ENCODE assay signal across 20 cellular contexts in genomic region chr3:49650651-49651050, GRCh38. TPM values are rescaled to one million over a fixed set of nuclear protein-coding genes. Genes with fewer than 3 reads are reported as not detected.
DNase-seq lines count a peak whose midpoint lies in the region; ATAC-seq and TF ChIP-seq lines count a peak whose summit lies in the region.
"Had no signal": no experiment of that assay in that cellular context is flagged by ENCODE, and none has a peak within 500 bp of the region (broad histone marks: within the 10 kb centered on the region; RNA-seq: fewer than 3 reads in every experiment).

No MANE protein-coding gene starts in this region.

- H3K18ac ChIP-seq in neuronal stem cell (ENCODE audit: low read length) = peak overlapping the region; percentile 72

- no peaks in the 10 kb centered on the region for H3K27me3 Mint-ChIP-seq in activated CD4-positive, alpha-beta T cell treated with anti-CD3 and anti-CD28 coated beads, Interleukin-2, amount 10 ng/mL, durations not matched to agents 7 days and 5 days
- H3K27me3 Mint-ChIP-seq in CD8-positive, alpha-beta memory T cell = no peaks in the 10 kb centered on the region
- H3K27me3 Mint-ChIP-seq: B cell; CD4-positive, alpha-beta memory T cell had no signal

- H3K79me2 ChIP-seq in Loucy (ENCODE audit: insufficient read depth, low read length) = no peaks in the 10 kb centered on the region

- no peak overlapping the region for H2BK5ac ChIP-seq in neuronal stem cell (ENCODE audit: low read length)

- H3K27me3 ChIP-seq in Loucy (ENCODE audit: insufficient read depth, low read length, poor library complexity, severe bottlenecking) (no peaks in the 10 kb centered on the region), neuronal stem cell (ENCODE audit: control insufficient read depth in 3 of 3, insufficient read depth in 3 of 3, low read depth in 1 of 3, low read length in 3 of 3) (no peaks in the 10 kb centered on the region), colonic mucosa (no peaks in the 10 kb centered on the region)
- H3K27me3 ChIP-seq in CD8-positive, alpha-beta memory T cell (ENCODE audit: insufficient read depth, low read length, poor library complexity, severe bottlenecking) = no peaks in the 10 kb centered on the region

- H3K9me2 ChIP-seq in Loucy (replicated peaks; ENCODE audit: low read depth, low read length) = no peaks in the 10 kb centered on the region

- H2BK12ac ChIP-seq in neuronal stem cell (ENCODE audit: low read length) = no peak overlapping the region

- H4K8ac ChIP-seq in neuronal stem cell (ENCODE audit: low read depth, low read length) = no peak overlapping the region

- DNase-seq in activated CD4-positive, alpha-beta T cell treated with anti-CD3 and anti-CD28 coated beads, Interleukin-2, amount 10 ng/mL, durations not matched to agents 7 days and 5 days = no peak
- no peak for DNase-seq in activated CD4-positive, alpha-beta T cell treated with anti-CD3 and anti-CD28 coated beads for 1 hour
- DNase-seq in neuronal stem cell (ENCODE audit: low spot score) = no peak
- peak; percentile 47 for DNase-seq in retina
- no peak for DNase-seq in CD8-positive, alpha-beta memory T cell
- DNase-seq in colonic mucosa = no peak
- DNase-seq: AML-193; C1 segment of cervical spinal cord; Caco-2; Calu3; CD4-positive, alpha-beta memory T cell; CD4-positive, CD25-positive, alpha-beta regulatory T cell; DMS79 treated with DMSO at 0.1 percent for 48 hours; GF-D8 had no signal

- H3K4me1 ChIP-seq in Loucy (ENCODE audit: insufficient read depth, low read length, poor library complexity, severe bottlenecking) (peaks cover 39% of the 10 kb centered on the region), neuronal stem cell (ENCODE audit: control insufficient read depth in 2 of 2, insufficient read depth in 1 of 2, low read depth in 1 of 2, low read length in 2 of 2) (peaks cover 0 to 2% of the 10 kb centered on the region in 2 donors), colonic mucosa (no peaks in the 10 kb centered on the region)
- H3K4me1 ChIP-seq in CD8-positive, alpha-beta memory T cell (ENCODE audit: insufficient read depth, low read length) = no peaks in the 10 kb centered on the region
- H3K4me1 ChIP-seq: A549, Caco-2 had no signal

- no peaks in the 10 kb centered on the region for H3K36me3 Mint-ChIP-seq in activated CD4-positive, alpha-beta T cell treated with anti-CD3 and anti-CD28 coated beads, Interleukin-2, amount 10 ng/mL, durations not matched to agents 7 days and 5 days (ENCODE audit: low read depth)
- H3K36me3 Mint-ChIP-seq in CD8-positive, alpha-beta memory T cell = no peaks in the 10 kb centered on the region
- H3K36me3 Mint-ChIP-seq: CD14-positive monocyte; CD4-positive, alpha-beta memory T cell; CD4-positive, CD25-positive, alpha-beta regulatory T cell had no signal

- no peaks in the 10 kb centered on the region for H3K36me3 ChIP-seq in Loucy (ENCODE audit: insufficient read depth, low read length)
- peaks cover 0 to 42% of the 10 kb centered on the region in 2 donors for H3K36me3 ChIP-seq in neuronal stem cell (replicated peaks in 1 of 2; ENCODE audit: control insufficient read depth in 2 of 2, insufficient read depth in 2 of 2, low read length in 2 of 2)
- H3K36me3 ChIP-seq in CD8-positive, alpha-beta memory T cell (ENCODE audit: insufficient read depth, low read length) = no peaks in the 10 kb centered on the region
- H3K36me3 ChIP-seq in colonic mucosa = no peaks in the 10 kb centered on the region

- no peak overlapping the region for H3K27ac ChIP-seq in neuronal stem cell (replicated peaks; ENCODE audit: low read length)
- no peak overlapping the region for H3K27ac ChIP-seq in CD8-positive, alpha-beta memory T cell (ENCODE audit: low read depth, low read length)
- no peak overlapping the region for H3K27ac ChIP-seq in colonic mucosa
- H3K27ac ChIP-seq: 22Rv1, A549 had no signal

- H3K9me3 ChIP-seq in Loucy (ENCODE audit: insufficient read depth, low read depth, low read length) (no peaks in the 10 kb centered on the region), neuronal stem cell (replicated peaks in 1 of 2; ENCODE audit: control insufficient read depth in 2 of 2, insufficient read depth in 1 of 2, low read depth in 1 of 2, low read length in 2 of 2) (no peaks in the 10 kb centered on the region), colonic mucosa (no peaks in the 10 kb centered on the region)
- no peaks in the 10 kb centered on the region for H3K9me3 ChIP-seq in CD8-positive, alpha-beta memory T cell (ENCODE audit: low read length)
- H3K9me3 ChIP-seq: A549, Caco-2 had no signal

- peak overlapping the region; percentile 56 for H2BK15ac ChIP-seq in neuronal stem cell (ENCODE audit: low read length)

- no peak overlapping the region for H3K4me3 ChIP-seq in Loucy (ENCODE audit: low read length, poor library complexity, severe bottlenecking)
- H3K4me3 ChIP-seq in neuronal stem cell (ENCODE audit: low read length in 2 of 2) = no peak overlapping the region
- no peak overlapping the region for H3K4me3 ChIP-seq in CD8-positive, alpha-beta memory T cell (ENCODE audit: low read length)
- H3K4me3 ChIP-seq in colonic mucosa = no peak overlapping the region
- H3K4me3 ChIP-seq: A549 had no signal

- no CpG with 5 or more reads among the region's 8 CpGs for WGBS in neuronal stem cell (ENCODE audit: extremely low coverage in 2 of 2, insufficient read length in 2 of 2, insufficient replicate concordance in 1 of 2), 2 donors

- no peak overlapping the region for H2AFZ ChIP-seq in Loucy (ENCODE audit: low read length)
- no peak overlapping the region for H2AFZ ChIP-seq in neuronal stem cell (ENCODE audit: low read length)

- no peaks in the 10 kb centered on the region for H4K20me1 ChIP-seq in Loucy (ENCODE audit: insufficient read depth, low read length, poor library complexity, severe bottlenecking)

- no peak overlapping the region for H3K4ac ChIP-seq in neuronal stem cell (ENCODE audit: low read length)

- no peak overlapping the region for H3K4me3 Mint-ChIP-seq in activated CD4-positive, alpha-beta T cell treated with anti-CD3 and anti-CD28 coated beads, Interleukin-2, amount 10 ng/mL, durations not matched to agents 7 days and 5 days
- H3K4me3 Mint-ChIP-seq in CD8-positive, alpha-beta memory T cell = no peak overlapping the region
- H3K4me3 Mint-ChIP-seq: B cell; CD14-positive monocyte; CD4-positive, alpha-beta memory T cell; CD4-positive, CD25-positive, alpha-beta regulatory T cell had no signal

- H3K9ac ChIP-seq in Loucy (ENCODE audit: low read depth, low read length, poor library complexity, severe bottlenecking) (no peak overlapping the region), neuronal stem cell (ENCODE audit: low read depth, low read length, poor library complexity) (no peak overlapping the region), colonic mucosa (ENCODE audit: low read depth in 2 of 2, low read length in 2 of 2) (no peak overlapping the region)

- no peak overlapping the region for H3K14ac ChIP-seq in neuronal stem cell (ENCODE audit: low read length)

- POLR2A ChIA-PET in activated CD4-positive, alpha-beta T cell treated with anti-CD3 and anti-CD28 coated beads, Interleukin-2, amount 10 ng/mL, durations not matched to agents 7 days and 5 days (lab: Charles Lee) = no interaction called here
- POLR2A ChIA-PET in CD8-positive, alpha-beta memory T cell (lab: Charles Lee) = no interaction called here

- H3K79me1 ChIP-seq in neuronal stem cell (ENCODE audit: low read depth, low read length) = peaks cover 2% of the 10 kb centered on the region

- peak overlapping the region; percentile 76 for H3K4me2 ChIP-seq in Loucy (ENCODE audit: low read depth, low read length, poor library complexity, severe bottlenecking)
- H3K4me2 ChIP-seq in neuronal stem cell (ENCODE audit: insufficient read depth, low read length, poor library complexity, severe bottlenecking) = no peak overlapping the region
- H3K4me2 ChIP-seq: A549 had no signal

- H3K9me3 Mint-ChIP-seq in activated CD4-positive, alpha-beta T cell treated with anti-CD3 and anti-CD28 coated beads, Interleukin-2, amount 10 ng/mL, durations not matched to agents 7 days and 5 days = no peaks in the 10 kb centered on the region
- no peaks in the 10 kb centered on the region for H3K9me3 Mint-ChIP-seq in CD8-positive, alpha-beta memory T cell
- H3K9me3 Mint-ChIP-seq: CD14-positive monocyte; CD4-positive, alpha-beta memory T cell had no signal

- no peak overlapping the region for H2AK5ac ChIP-seq in neuronal stem cell (ENCODE audit: low read depth, low read length)

- peak overlapping the region; percentile 48 for H3K27ac Mint-ChIP-seq in activated CD4-positive, alpha-beta T cell treated with anti-CD3 and anti-CD28 coated beads, Interleukin-2, amount 10 ng/mL, durations not matched to agents 7 days and 5 days
- peak overlapping the region in 1 of 8 donors; percentile 18 for H3K27ac Mint-ChIP-seq in CD8-positive, alpha-beta memory T cell
- H3K27ac Mint-ChIP-seq: B cell; CD14-positive monocyte; CD4-positive, CD25-positive, alpha-beta regulatory T cell had no signal

- no peak overlapping the region for H3K23ac ChIP-seq in neuronal stem cell (ENCODE audit: low read depth, low read length, poor library complexity)

- TF ChIP-seq CTCF in Loucy (conservative IDR thresholded peaks at IDR 0.05; ENCODE audit: low read length) (no peak), colonic mucosa (IDR thresholded peaks at IDR 0.05) (no peak)

- intact Hi-C loops in colonic mucosa (cut with DNase I) = no loop called here

- CTCF ChIA-PET in activated CD4-positive, alpha-beta T cell treated with anti-CD3 and anti-CD28 coated beads, Interleukin-2, amount 10 ng/mL, durations not matched to agents 7 days and 5 days (lab: Charles Lee) = interaction anchor here (0.6 to 2.2 kb wide), 2 partner anchors 111 to 186 kb away, joined by 3 to 10 read pairs; no protein-coding TSS in a partner anchor
- CTCF ChIA-PET in CD8-positive, alpha-beta memory T cell (lab: Charles Lee) = no interaction called here

- H3F3A ChIP-seq in Loucy (ENCODE audit: low read depth) = no peaks in the 10 kb centered on the region

- no peak for ATAC-seq in GM18907 (IDR thresholded peaks at IDR 0.05; ENCODE audit: unreplicated experiment)
- ATAC-seq: A549 had no signal

- no peaks in the 10 kb centered on the region for H3K4me1 Mint-ChIP-seq in activated CD4-positive, alpha-beta T cell treated with anti-CD3 and anti-CD28 coated beads, Interleukin-2, amount 10 ng/mL, durations not matched to agents 7 days and 5 days
- no peaks in the 10 kb centered on the region for H3K4me1 Mint-ChIP-seq in CD8-positive, alpha-beta memory T cell
- H3K4me1 Mint-ChIP-seq: CD14-positive monocyte; CD4-positive, alpha-beta memory T cell; CD4-positive, CD25-positive, alpha-beta regulatory T cell had no signal

- H2BK120ac ChIP-seq in neuronal stem cell (ENCODE audit: low read depth, low read length) = no peak overlapping the region

- H4K91ac ChIP-seq in neuronal stem cell (ENCODE audit: low read depth, low read length, poor library complexity) = no peak overlapping the region

RNA-seq across cellular contexts. Expression of gene APEH, which starts 23.5 kb away (rescaled TPM):
- 100 to 1,000 TPM; 137 TPM for total RNA-seq in activated CD4-positive, alpha-beta T cell treated with anti-CD3 and anti-CD28 coated beads, Interleukin-2, amount 10 ng/mL, durations not matched to agents 7 days and 5 days
- 50.1 TPM for polyA plus RNA-seq in neuronal stem cell (2013, experiment 1 of 2)
- polyA plus RNA-seq in neuronal stem cell (2013, experiment 2 of 2) = 46.8 TPM
- 100 to 1,000 TPM; 190 to 194 TPM for total RNA-seq in CD8-positive, alpha-beta memory T cell
- 119 TPM for polyA plus RNA-seq in CD8-positive, alpha-beta memory T cell
- 100 to 1,000 TPM; 151 to 278 TPM for total RNA-seq in colonic mucosa

RNA-seq across cellular contexts. Expression of gene MST1, which starts 38.6 kb away (rescaled TPM):
- 10 to 100 TPM in 1 of 2 experiments, 1 to 10 TPM in 1; 8.4 to 10.0 TPM for total RNA-seq in activated CD4-positive, alpha-beta T cell treated with anti-CD3 and anti-CD28 coated beads, Interleukin-2, amount 10 ng/mL, durations not matched to agents 7 days and 5 days
- polyA plus RNA-seq in neuronal stem cell (2013, experiment 1 of 2) = 10.4 TPM
- polyA plus RNA-seq in neuronal stem cell (2013, experiment 2 of 2) = 11.3 TPM
- total RNA-seq in CD8-positive, alpha-beta memory T cell = 1 to 10 TPM; 6.0 to 8.5 TPM
- polyA plus RNA-seq in CD8-positive, alpha-beta memory T cell = 0.31 TPM
- 10 to 100 TPM; 27.7 to 49.9 TPM for total RNA-seq in colonic mucosa

RNA-seq across cellular contexts. Expression of gene RNF123, which starts 38.7 kb away (rescaled TPM):
- total RNA-seq in activated CD4-positive, alpha-beta T cell treated with anti-CD3 and anti-CD28 coated beads, Interleukin-2, amount 10 ng/mL, durations not matched to agents 7 days and 5 days = 10 to 100 TPM; 47.5 to 49.2 TPM
- polyA plus RNA-seq in neuronal stem cell (2013, experiment 1 of 2) = 21.9 TPM
- 20.9 TPM for polyA plus RNA-seq in neuronal stem cell (2013, experiment 2 of 2)
- total RNA-seq in CD8-positive, alpha-beta memory T cell = 10 to 100 TPM; 38.8 to 43.7 TPM
- 20.7 TPM for polyA plus RNA-seq in CD8-positive, alpha-beta memory T cell
- total RNA-seq in colonic mucosa = 10 to 100 TPM; 36.4 to 39.3 TPM
